In the genomic region with DNA sequence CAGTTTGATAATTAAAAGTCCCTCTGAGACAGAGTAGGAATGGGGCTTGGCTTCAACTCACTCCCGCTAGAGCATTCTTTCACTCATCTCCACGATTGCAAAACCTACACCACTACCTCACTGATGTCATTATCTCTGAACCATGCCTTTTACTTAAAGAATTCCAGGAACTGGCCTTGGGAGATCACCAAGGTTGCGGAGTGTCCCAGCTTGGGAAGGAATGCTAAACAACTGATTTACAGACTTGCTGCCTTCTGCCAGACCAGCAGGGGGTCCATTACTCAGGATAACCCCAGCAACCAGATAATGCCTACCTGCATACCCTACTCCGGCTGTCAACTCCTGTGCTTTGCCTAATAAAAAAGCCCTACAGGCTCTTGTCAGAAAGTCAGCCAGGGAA, we compare ENCODE assay signal across 1 cellular context.
TF ChIP-seq lines count a peak whose summit lies in the region.

No MANE protein-coding gene starts in this region.

TF ChIP-seq in HepG2, 621 proteins besides CTCF, POLR2A, EP300 and RAD21 (continued from another document):
- TF ChIP-seq CEBPB (IDR thresholded peaks at IDR 0.05; ENCODE audit: borderline replicate concordance, low read depth, low read length) (peak; percentile 32; the same call in 1 of the 2 replicates), BCL6 (CRISPR knock-in tag; IDR thresholded peaks at IDR 0.05) (0 out of 2 replicates have a peak, but pooled peaks have one; percentile 15)
